ENCODE assay signal across 8 cellular contexts in genomic region chr12:57754411-57755193, GRCh38. TPM values are rescaled to one million over a fixed set of nuclear protein-coding genes. Genes with fewer than 3 reads are reported as not detected.
A peak's percentile ranks its signal among the peaks of the same experiment; 100 is the strongest.
DNase-seq lines count a peak whose midpoint lies in the region; ATAC-seq and TF ChIP-seq lines count a peak whose summit lies in the region.

TSS of gene MARCHF9 (plus strand) at chr12:57755103. CDS start at chr12:57755529, 426 bp downstream.

- no peaks in the 10 kb centered on the region for H3K27me3 Mint-ChIP-seq in activated naive CD8-positive, alpha-beta T cell treated with anti-CD3 and anti-CD28 coated beads for 36 hours

- intact Hi-C loops in sciatic nerve (cut with DNase I): no loop called here

- H3K36me3 ChIP-seq in SU-DHL-6 (ENCODE audit: low read length): no peaks in the 10 kb centered on the region
- peaks cover 19% of the 10 kb centered on the region for H3K36me3 ChIP-seq in right atrium auricular region

- peak within 1 kb of the TSS; percentile 92 for H3K4me2 ChIP-seq in SU-DHL-6 (ENCODE audit: low read depth, low read length, poor library complexity, severe bottlenecking)

- TF ChIP-seq CTCF in NB4 (IDR thresholded peaks at IDR 0.05; ENCODE audit: low read depth, low read length): no peak
- no peak for TF ChIP-seq CTCF in SU-DHL-6 (IDR thresholded peaks at IDR 0.05; ENCODE audit: insufficient read depth, low read length, poor library complexity, severe bottlenecking)
- no peak for TF ChIP-seq CTCF in right atrium auricular region (IDR thresholded peaks at IDR 0.05)

- H3K9ac ChIP-seq in SU-DHL-6 (ENCODE audit: low read length): peak within 1 kb of the TSS; percentile 77

- peak within 1 kb of the TSS; percentile 87 for H3K4me3 Mint-ChIP-seq in activated naive CD8-positive, alpha-beta T cell treated with anti-CD3 and anti-CD28 coated beads for 36 hours

- H3K4me1 Mint-ChIP-seq in activated naive CD8-positive, alpha-beta T cell treated with anti-CD3 and anti-CD28 coated beads for 36 hours: peaks cover 50% of the 10 kb centered on the region

- H2AFZ ChIP-seq in SU-DHL-6 (ENCODE audit: low read depth, low read length, severe bottlenecking): no peak within 1 kb of the TSS

- H3K36me3 Mint-ChIP-seq in activated naive CD8-positive, alpha-beta T cell treated with anti-CD3 and anti-CD28 coated beads for 36 hours: peaks cover 31% of the 10 kb centered on the region

- H3K27ac ChIP-seq in SU-DHL-6 (ENCODE audit: low read depth, low read length) (peak within 1 kb of the TSS; percentile 72), right atrium auricular region (peak within 1 kb of the TSS; percentile 71 to 73)

- H3K27me3 ChIP-seq in SU-DHL-6 (ENCODE audit: low read length) (no peaks in the 10 kb centered on the region), right atrium auricular region (no peaks in the 10 kb centered on the region)

- H3K4me3 ChIP-seq in NB4 (ENCODE audit: low read depth, low read length) (peak within 1 kb of the TSS; percentile 36), SU-DHL-6 (ENCODE audit: insufficient read depth, low read length, poor library complexity, severe bottlenecking) (peak within 1 kb of the TSS; percentile 60), right atrium auricular region (peak within 1 kb of the TSS; percentile 68 to 84)

- H3K9me2 ChIP-seq in SU-DHL-6 (replicated peaks; ENCODE audit: insufficient read depth, low read length): no peaks in the 10 kb centered on the region

- H4K20me1 ChIP-seq in SU-DHL-6 (ENCODE audit: low read depth, low read length): no peaks in the 10 kb centered on the region

- no peaks in the 10 kb centered on the region for H3K9me3 ChIP-seq in SU-DHL-6 (ENCODE audit: insufficient read depth, low read length)
- no peaks in the 10 kb centered on the region for H3K9me3 ChIP-seq in right atrium auricular region

- DNase-seq in DMS114 treated with DMSO at 0.1 percent for 48 hours (lab: John Stamatoyannopoulos, UW; ENCODE audit: unreplicated experiment) (peak; percentile 36), NB4 (ENCODE audit: low read depth) (peak; percentile 56), right atrium auricular region (ENCODE audit: low spot score) (no peak), sciatic nerve (ENCODE audit: low spot score) (no peak), globus pallidus (ENCODE audit: low spot score) (no peak)
- peak; percentile 86 for DNase-seq in activated naive CD8-positive, alpha-beta T cell treated with anti-CD3 and anti-CD28 coated beads for 36 hours

- peaks cover 22% of the 10 kb centered on the region for H3K79me2 ChIP-seq in SU-DHL-6 (ENCODE audit: insufficient read depth, low read length)

- ATAC-seq in GM21786 (IDR thresholded peaks at IDR 0.05; ENCODE audit: unreplicated experiment) (peak; percentile 36), sciatic nerve (no peak)

- TF ChIP-seq POLR2A in NB4 (IDR thresholded peaks at IDR 0.05; ENCODE audit: extremely low read depth, insufficient read length): no peak

- peaks cover 0 to 36% of the 10 kb centered on the region in 2 donors for H3K4me1 ChIP-seq in right atrium auricular region

- H3F3A ChIP-seq in SU-DHL-6 (ENCODE audit: insufficient read depth): peaks cover 25% of the 10 kb centered on the region

- H3K9me3 Mint-ChIP-seq in activated naive CD8-positive, alpha-beta T cell treated with anti-CD3 and anti-CD28 coated beads for 36 hours: no peaks in the 10 kb centered on the region

- H3K27ac Mint-ChIP-seq in activated naive CD8-positive, alpha-beta T cell treated with anti-CD3 and anti-CD28 coated beads for 36 hours: peak within 1 kb of the TSS; percentile 55

RNA-seq across cellular contexts. Expression of gene MARCHF9, which starts in this region (rescaled TPM):
- 10 to 100 TPM; 18.2 to 19.2 TPM for total RNA-seq in activated naive CD8-positive, alpha-beta T cell treated with anti-CD3 and anti-CD28 coated beads for 36 hours
- 10 to 100 TPM in 1 of 2 donors, 1 to 10 TPM in 1; 8.4 to 11.6 TPM for total RNA-seq in right atrium auricular region
- total RNA-seq in sciatic nerve: 10.6 TPM

Comparison
In these comparisons a context has a peak if more than half of its experiments do, and no peak if none do; other contexts are left out.
1. DNase-seq: peak in DMS114 treated with DMSO at 0.1 percent for 48 hours (single experiment), NB4 (single experiment) and activated naive CD8-positive, alpha-beta T cell treated with anti-CD3 and anti-CD28 coated beads for 36 hours (single experiment); none in right atrium auricular region (single experiment), sciatic nerve (single experiment) and globus pallidus (single experiment).
2. Peak in every context shown above with its lines, with median percentiles within 50 percentile points of each other: H3K4me3 ChIP-seq.